In genomic region chr3:8729479-8729878, GRCh38 we compare ENCODE assay signal across 1 cellular context.
TF ChIP-seq lines count a peak whose summit lies in the region.

No MANE protein-coding gene starts in this region.

TF ChIP-seq in SK-N-SH, 30 proteins besides CTCF, POLR2A, EP300 and RAD21:
- TF ChIP-seq REST (IDR thresholded peaks at IDR 0.05; ENCODE audit: low read depth, low read length) (no peak), EZH2phosphoT487 (IDR thresholded peaks at IDR 0.05; ENCODE audit: borderline replicate concordance, low read depth) (no peak), POLR2AphosphoS5 (IDR thresholded peaks at IDR 0.05; ENCODE audit: low read depth, low read length) (no peak), PBX3 (IDR thresholded peaks at IDR 0.05) (no peak), ELF1 (IDR thresholded peaks at IDR 0.05) (no peak), FOSL2 (IDR thresholded peaks at IDR 0.05; ENCODE audit: borderline replicate concordance, low read depth) (no peak), RFX5 (IDR thresholded peaks at IDR 0.05; ENCODE audit: low read length) (no peak), USF1 (IDR thresholded peaks at IDR 0.05; ENCODE audit: borderline replicate concordance, low read depth) (no peak), MEF2A (IDR thresholded peaks at IDR 0.05; ENCODE audit: borderline replicate concordance, low read depth) (no peak), NFIC (IDR thresholded peaks at IDR 0.05; ENCODE audit: borderline replicate concordance) (no peak), SMC3 (IDR thresholded peaks at IDR 0.05; ENCODE audit: low read depth, low read length) (no peak), SIN3A (IDR thresholded peaks at IDR 0.05; ENCODE audit: borderline replicate concordance, low read depth, low read length) (no peak)
TF ChIP-seq in SK-N-SH: peak in this region for 0.
